In genomic region chr13:49690990-49691886, GRCh38 we compare ENCODE assay signal across 8 cellular contexts. TPM values are rescaled to one million over a fixed set of nuclear protein-coding genes. Genes with fewer than 3 reads are reported as not detected.
A peak's percentile ranks its signal among the peaks of the same experiment; 100 is the strongest.
DNase-seq lines count a peak whose midpoint lies in the region; ATAC-seq and TF ChIP-seq lines count a peak whose summit lies in the region.

Gene EBPL, minus strand, starts transcription at chr13:49691486. Its CDS starts 62 bp downstream, at chr13:49691424.

- no peak for TF ChIP-seq CTCF in Peyer's patch (IDR thresholded peaks at IDR 0.05)
- no peak for TF ChIP-seq CTCF in esophagus squamous epithelium (IDR thresholded peaks at IDR 0.05)

- DNase-seq in DMS53 (lab: John Stamatoyannopoulos, UW) (peak; percentile 95), Peyer's patch (peak; percentile 93 to 97 (median 96)), esophagus squamous epithelium (lab: John Stamatoyannopoulos, UW) (peak; percentile 46), myocyte (ENCODE audit: low read depth) (peak; percentile 93)
- peak; percentile 96 to 97 for DNase-seq in activated T-cell treated with anti-CD3 and anti-CD28 coated beads, Interleukin-2, amount 50 U/mL, for 48 hours
- DNase-seq in stimulated activated CD8-positive, alpha-beta memory T cell treated with anti-CD3 and anti-CD28 coated beads, Interleukin-7, amount 100 ng/mL, for 4 hours (ENCODE audit: low read depth in 2 of 2), result peak; percentile 81 to 85

- H3K4me3 ChIP-seq in Peyer's patch (peak within 1 kb of the TSS; percentile 79 to 84 (median 80)), esophagus squamous epithelium (peak within 1 kb of the TSS; percentile 75 to 89 (median 78))

- ATAC-seq in GM21529 (IDR thresholded peaks at IDR 0.05; ENCODE audit: unreplicated experiment), result peak; percentile 98

- H3K9me3 Mint-ChIP-seq in IgD-negative memory B cell, result no peaks in the 10 kb centered on the region

- H3K36me3 Mint-ChIP-seq in IgD-negative memory B cell, result no peaks in the 10 kb centered on the region

- H3K27ac Mint-ChIP-seq in IgD-negative memory B cell, result peak within 1 kb of the TSS in 2 of 3 donors; percentile 74 to 90

- peaks cover 0 to 7% (median 2%) of the 10 kb centered on the region in 4 donors for H3K4me1 ChIP-seq in Peyer's patch
- peaks cover 3 to 44% (median 7%) of the 10 kb centered on the region in 3 donors for H3K4me1 ChIP-seq in esophagus squamous epithelium

- TF ChIP-seq POLR2A in Peyer's patch (IDR thresholded peaks at IDR 0.05) (peak in 1 of 2 donors; percentile 35), esophagus squamous epithelium (IDR thresholded peaks at IDR 0.05) (peak in 1 of 4 donors; percentile 53)

- H3K9me3 ChIP-seq in Peyer's patch (no peaks in the 10 kb centered on the region), esophagus squamous epithelium (no peaks in the 10 kb centered on the region)

- H3K4me1 Mint-ChIP-seq in IgD-negative memory B cell, result peaks cover 14 to 26% (median 18%) of the 10 kb centered on the region in 3 donors

- intact Hi-C loops in esophagus squamous epithelium (cut with DNase I), result no loop called here

- H3K4me3 Mint-ChIP-seq in IgD-negative memory B cell, result peak within 1 kb of the TSS; percentile 83 to 94 (median 92)

- H3K27me3 ChIP-seq in Peyer's patch, result no peaks in the 10 kb centered on the region
- no peaks in the 10 kb centered on the region for H3K27me3 ChIP-seq in esophagus squamous epithelium

- H3K27ac ChIP-seq in Peyer's patch (peak within 1 kb of the TSS; percentile 52 to 88 (median 80)), esophagus squamous epithelium (peak within 1 kb of the TSS; percentile 81 to 92 (median 88))

- no peaks in the 10 kb centered on the region for H3K27me3 Mint-ChIP-seq in IgD-negative memory B cell

- H3K36me3 ChIP-seq in Peyer's patch (no peaks in the 10 kb centered on the region), esophagus squamous epithelium (peaks cover 0 to 19% (median 0%) of the 10 kb centered on the region in 3 donors)

- WGBS in esophagus squamous epithelium, 2 donors, result 4 to 14% methylated on average over 7 to 13 of the region's 69 CpGs

RNA-seq across cellular contexts. Expression of gene EBPL, which starts in this region (rescaled TPM):
- polyA plus RNA-seq in IgD-negative memory B cell, result 43.3 TPM
- 10 to 100 TPM in 3 of 4 donors, 1 to 10 TPM in 1; 6.7 to 21.6 (median 19.2) TPM for total RNA-seq in Peyer's patch
- 100 to 1,000 TPM; 117 to 146 (median 127) TPM for total RNA-seq in esophagus squamous epithelium
- 18.8 and 26.3 TPM in 2 replicates for total RNA-seq in myocyte
- 18.1 TPM for polyA plus RNA-seq in myocyte (2012)

Comparison
In these comparisons a context has a peak if more than half of its experiments do, and no peak if none do; other contexts are left out.
1. Peak in every context shown above with its lines: DNase-seq, ATAC-seq, H3K4me3 ChIP-seq and H3K27ac ChIP-seq.
2. DNase-seq: peak in every context shown above with its lines; median percentile 96 in activated T-cell treated with anti-CD3 and anti-CD28 coated beads, Interleukin-2, amount 50 U/mL, for 48 hours; 96 in Peyer's patch; 95 in DMS53; 93 in myocyte; 83 in stimulated activated CD8-positive, alpha-beta memory T cell treated with anti-CD3 and anti-CD28 coated beads, Interleukin-7, amount 100 ng/mL, for 4 hours; 46 in esophagus squamous epithelium.